In genomic region chr13:49802410-49802809, GRCh38 we compare ENCODE assay signal across 19 cellular contexts. TPM values are rescaled to one million over a fixed set of nuclear protein-coding genes. Genes with fewer than 3 reads are reported as not detected.
DNase-seq lines count a peak whose midpoint lies in the region; ATAC-seq, FAIRE-seq and TF ChIP-seq lines count a peak whose summit lies in the region.
"Had no signal": no experiment of that assay in that cellular context is flagged by ENCODE, and none has a peak within 500 bp of the region (broad histone marks: within the 10 kb centered on the region; RNA-seq: fewer than 3 reads in every experiment).

No MANE protein-coding gene starts in this region.

- H3K9me3 ChIP-seq in A549 (no peaks in the 10 kb centered on the region), T-helper 17 cell (ENCODE audit: control insufficient read depth, low read length, poor library complexity, severe bottlenecking) (no peaks in the 10 kb centered on the region), hepatocyte (ENCODE audit: low read depth) (no peaks in the 10 kb centered on the region)
- H3K9me3 ChIP-seq: BLaER1, Caco-2 had no signal

- H3K4me3 ChIP-seq in A549 (no peak overlapping the region), GM23338 (no peak overlapping the region), hepatocyte (no peak overlapping the region)
- H3K4me3 ChIP-seq: BLaER1 had no signal

- no peaks in the 10 kb centered on the region for H3K36me3 ChIP-seq in GM23338 (ENCODE audit: insufficient read depth)
- H3K36me3 ChIP-seq in hepatocyte (replicated peaks; ENCODE audit: insufficient read depth, low read depth) = no peaks in the 10 kb centered on the region
- H3K36me3 ChIP-seq: BLaER1 had no signal

- H3F3A ChIP-seq in GM23338 (replicated peaks; ENCODE audit: low read depth) = peaks cover 4% of the 10 kb centered on the region; the same call in 1 of the 2 replicates

- TF ChIP-seq EP300 in A549 (IDR thresholded peaks at IDR 0.05) = no peak

- H3K4me1 Mint-ChIP-seq in GM23338 = no peaks in the 10 kb centered on the region
- H3K4me1 Mint-ChIP-seq in T-helper 17 cell = peaks cover 3% of the 10 kb centered on the region
- H3K4me1 Mint-ChIP-seq: B cell; CD4-positive, CD25-positive, alpha-beta regulatory T cell had no signal

- H3K4me3 Mint-ChIP-seq in GM23338 = no peak overlapping the region
- no peak overlapping the region for H3K4me3 Mint-ChIP-seq in T-helper 17 cell
- H3K4me3 Mint-ChIP-seq: B cell; CD4-positive, CD25-positive, alpha-beta regulatory T cell; CD8-positive, alpha-beta T cell had no signal

- CTCF ChIA-PET in A549 (lab: Yijun Ruan, JAX) = no interaction called here

- H3K9me2 ChIP-seq in GM23338 (ENCODE audit: insufficient read depth) = no peaks in the 10 kb centered on the region
- H3K9me2 ChIP-seq in hepatocyte (replicated peaks; ENCODE audit: insufficient read depth) = no peaks in the 10 kb centered on the region

- no peak for ATAC-seq in A549
- ATAC-seq in GM23338 = no peak
- ATAC-seq in T-helper 17 cell = no peak
- ATAC-seq: CD8-positive, alpha-beta T cell had no signal

- H3K4me1 ChIP-seq in A549 = peaks cover 4% of the 10 kb centered on the region; the same call in 1 of the 3 replicates
- H3K4me1 ChIP-seq in GM23338 (ENCODE audit: insufficient read depth) = no peaks in the 10 kb centered on the region
- H3K4me1 ChIP-seq in hepatocyte (ENCODE audit: insufficient read depth) = no peaks in the 10 kb centered on the region
- H3K4me1 ChIP-seq: BLaER1 had no signal

- intact Hi-C loops in posterior vena cava (cut with DNase I) = no loop called here

- WGBS in A549 (ENCODE audit: missing lambda C conversion rate) = 85% methylated on average over 3 of the region's 4 CpGs
- 48% methylated on average over 4 of the region's 4 CpGs for WGBS in hepatocyte (ENCODE audit: low lambda C conversion rate, missing lambda C conversion rate)

- H3K27me3 Mint-ChIP-seq in GM23338 (ENCODE audit: insufficient read depth, low read depth, poor library complexity) (peaks cover 6% of the 10 kb centered on the region), T-helper 17 cell (peaks cover 15% of the 10 kb centered on the region)

- H3K27ac Mint-ChIP-seq in GM23338 (no peak overlapping the region), T-helper 17 cell (peak overlapping the region; percentile 45)
- H3K27ac Mint-ChIP-seq: B cell; CD4-positive, CD25-positive, alpha-beta regulatory T cell; CD8-positive, alpha-beta T cell had no signal

- TF ChIP-seq RAD21 in A549 (conservative IDR thresholded peaks at IDR 0.05 in 1 of 2, IDR thresholded peaks at IDR 0.05 in 1 of 2) = no peak

- H3K9me3 Mint-ChIP-seq in GM23338 = peaks cover 5% of the 10 kb centered on the region
- H3K9me3 Mint-ChIP-seq: CD4-positive, CD25-positive, alpha-beta regulatory T cell; CD8-positive, alpha-beta T cell had no signal

- H2AFZ ChIP-seq in GM23338 = peak overlapping the region; percentile 91
- peak overlapping the region; percentile 3 for H2AFZ ChIP-seq in hepatocyte

- DNase-seq in A549 (ENCODE audit: low read depth in 1 of 2, low spot score in 1 of 2) (no peak), GM23338 (ENCODE audit: low spot score) (no peak), T-helper 17 cell (no peak), hepatocyte (ENCODE audit: low spot score) (no peak), posterior vena cava (ENCODE audit: low spot score) (no peak), NAMALWA (ENCODE audit: low spot score) (no peak)
- DNase-seq: Caco-2; CD4-positive, CD25-positive, alpha-beta regulatory T cell; CD8-positive, alpha-beta T cell; DMS153; DND-41; H7; HCEC 1CT had no signal

- TF ChIP-seq CTCF in A549 (IDR thresholded peaks at IDR 0.05) = no peak
- no peak for TF ChIP-seq CTCF in GM23338 (conservative IDR thresholded peaks at IDR 0.05; ENCODE audit: low read depth in 2 of 2)
- TF ChIP-seq CTCF in hepatocyte (IDR thresholded peaks at IDR 0.05; ENCODE audit: poor library complexity) = no peak

- TF ChIP-seq POLR2A in A549 (IDR thresholded peaks at IDR 0.05; ENCODE audit: low read length) = no peak

- H3K79me2 ChIP-seq in GM23338 (replicated peaks; ENCODE audit: insufficient read depth) (no peaks in the 10 kb centered on the region), hepatocyte (no peaks in the 10 kb centered on the region)

- H3K4me2 ChIP-seq in A549 = no peak overlapping the region
- H3K4me2 ChIP-seq in GM23338 = no peak overlapping the region
- H3K4me2 ChIP-seq in hepatocyte = no peak overlapping the region
- H3K4me2 ChIP-seq: BLaER1 had no signal

- H4K20me1 ChIP-seq in GM23338 (replicated peaks; ENCODE audit: insufficient read depth) (no peaks in the 10 kb centered on the region), hepatocyte (ENCODE audit: insufficient read depth, poor library complexity, severe bottlenecking) (no peaks in the 10 kb centered on the region)
- H4K20me1 ChIP-seq: BLaER1 had no signal

- no peak overlapping the region for H3K27ac ChIP-seq in A549
- no peak overlapping the region for H3K27ac ChIP-seq in GM23338 (ENCODE audit: low read depth)
- no peak overlapping the region for H3K27ac ChIP-seq in hepatocyte
- H3K27ac ChIP-seq: BLaER1, C4-2B had no signal

- no peak for FAIRE-seq in A549 (lab: Jason Lieb, UNC)
- FAIRE-seq: G401.6, GM12892, H1 had no signal

- POLR2A ChIA-PET in A549 (lab: Yijun Ruan, JAX) = interaction anchor here (0.7 to 1.3 kb wide), 2 partner anchors 9 to 10 kb away, joined by 3 read pairs; partner anchors contain the start of gene KPNA3

- H3K27me3 ChIP-seq in GM23338 (ENCODE audit: insufficient read depth) (no peaks in the 10 kb centered on the region), hepatocyte (no peaks in the 10 kb centered on the region)
- H3K27me3 ChIP-seq: BLaER1 had no signal

- H3K36me3 Mint-ChIP-seq in GM23338 (ENCODE audit: low read depth) (peaks cover 5% of the 10 kb centered on the region; the same call in 2 of the 3 replicates), T-helper 17 cell (ENCODE audit: low read depth) (no peaks in the 10 kb centered on the region)
- H3K36me3 Mint-ChIP-seq: CD4-positive, CD25-positive, alpha-beta regulatory T cell; CD8-positive, alpha-beta T cell had no signal

TF ChIP-seq in A549, 52 proteins besides CTCF, POLR2A, EP300 and RAD21:
- TF ChIP-seq ZFP36 (IDR thresholded peaks at IDR 0.05; ENCODE audit: borderline replicate concordance, partially characterized antibody) (no peak), MAFK (IDR thresholded peaks at IDR 0.05; ENCODE audit: partially characterized antibody) (peak; percentile 44), BCL3 (IDR thresholded peaks at IDR 0.05) (no peak), RARB (CRISPR knock-in tag; IDR thresholded peaks at IDR 0.05) (no peak), PHF8 (IDR thresholded peaks at IDR 0.05; ENCODE audit: borderline replicate concordance, low read depth) (no peak)

TF ChIP-seq in GM23338, 12 proteins besides CTCF, POLR2A, EP300 and RAD21:
- no peak for TF ChIP-seq ZNF114 (CRISPR knock-in tag; IDR thresholded peaks at IDR 0.05)
- TF ChIP-seq NANOG (IDR thresholded peaks at IDR 0.05; ENCODE audit: borderline replicate concordance) = no peak
- TF ChIP-seq ETS1 (IDR thresholded peaks at IDR 0.05) = no peak
- no peak for TF ChIP-seq CREB1 (CRISPR knock-in tag; IDR thresholded peaks at IDR 0.05; ENCODE audit: low read depth)
- TF ChIP-seq ZNF331 (CRISPR knock-in tag; IDR thresholded peaks at IDR 0.05; ENCODE audit: low read depth) = no peak
- no peak for TF ChIP-seq POLR2AphosphoS5 (IDR thresholded peaks at IDR 0.05; ENCODE audit: low read depth)

RNA-seq across cellular contexts. Expression of gene KPNA3, which starts 9.9 kb away (rescaled TPM):
- polyA plus RNA-seq in A549 (2011; rRNA removed) (28.5 and 31.4 TPM in 2 replicates), A549 (2017; fragmentation: RNase III; extraction: RNeasy Plus Mini Kit Qiagen cat#74134 plus additional on column Dnase treatment) (29.3 to 30.4 TPM (median 30.1 TPM) in 3 replicates), GM23338 (2016; fragmentation: Nextera tagmentation; extraction: Ambion mirVana) (26.8 and 30.5 TPM in 2 replicates), hepatocyte (25.9 and 41.1 TPM in 2 replicates)
- 11.3 and 12.0 TPM in 2 replicates for polyA plus RNA-seq in A549 (2012; cell fraction: cytosol; rRNA removed)
- 5.1 and 6.9 TPM in 2 replicates for polyA plus RNA-seq in A549 (2012; cell fraction: nucleus; rRNA removed)
- polyA minus RNA-seq in A549 (2011; rRNA and poly(A)+ RNA removed) = 27.1 and 28.2 TPM in 2 replicates
- 50.9 and 55.7 TPM in 2 replicates for total RNA-seq in GM23338 (2014; rRNA removed; shearing (Covaris generic))
- total RNA-seq in T-helper 17 cell (10 to 100 TPM; 19.1 to 25.1 TPM), hepatocyte (56.8 and 61.8 TPM in 2 replicates), posterior vena cava (10 to 100 TPM; 38.0 to 54.4 TPM)
